In the genomic region with DNA sequence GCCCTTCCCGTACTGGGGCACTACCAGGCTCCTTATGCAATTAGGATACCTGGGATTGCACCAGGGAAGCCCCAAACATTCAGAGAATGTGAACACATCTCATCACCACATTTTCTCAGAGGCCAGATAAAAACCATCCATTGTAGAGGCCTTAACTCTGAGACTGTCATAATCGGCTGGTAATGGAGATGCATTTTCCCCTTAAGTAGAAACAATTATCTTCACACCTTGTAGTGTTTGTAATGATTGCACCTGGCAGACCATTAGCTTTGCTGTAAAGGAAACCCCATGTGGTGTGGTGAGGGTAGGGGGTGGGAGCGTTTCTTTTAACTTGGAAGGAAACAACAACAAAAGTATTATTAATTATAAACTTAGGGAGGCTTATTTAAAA, we compare ENCODE assay signal across 14 cellular contexts.
A peak's percentile ranks its signal among the peaks of the same experiment; 100 is the strongest.
DNase-seq lines count a peak whose midpoint lies in the region; ATAC-seq and TF ChIP-seq lines count a peak whose summit lies in the region.
"Had no signal": no experiment of that assay in that cellular context is flagged by ENCODE, and none has a peak within 500 bp of the region (broad histone marks: within the 10 kb centered on the region; RNA-seq: fewer than 3 reads in every experiment).

No MANE protein-coding gene starts in this region.

- H3K4me1 ChIP-seq in heart right ventricle = peaks cover 0 to 27% (median 18%) of the 10 kb centered on the region in 9 donors
- H3K4me1 ChIP-seq in right atrium auricular region = peaks cover 0 to 21% of the 10 kb centered on the region in 2 donors
- H3K4me1 ChIP-seq in PC-9 (replicated peaks; ENCODE audit: insufficient read depth) = peaks cover 26% of the 10 kb centered on the region
- H3K4me1 ChIP-seq in esophagus muscularis mucosa = peaks cover 17 to 27% (median 20%) of the 10 kb centered on the region in 4 donors
- H3K4me1 ChIP-seq: parathyroid adenoma, Peyer's patch had no signal

- H3K27me3 ChIP-seq in heart right ventricle (no peaks in the 10 kb centered on the region), right atrium auricular region (no peaks in the 10 kb centered on the region), PC-9 (ENCODE audit: insufficient read depth, low read depth) (no peaks in the 10 kb centered on the region), esophagus muscularis mucosa (no peaks in the 10 kb centered on the region)
- H3K27me3 ChIP-seq: Peyer's patch, testis had no signal

- TF ChIP-seq EP300 in esophagus muscularis mucosa (IDR thresholded peaks at IDR 0.05) = no peak

- 59 to 71% methylated on average over 3 of the region's 3 CpGs for WGBS in heart right ventricle, 2 donors
- 52% methylated on average over 3 of the region's 3 CpGs for WGBS in esophagus muscularis mucosa

- H3F3A ChIP-seq in PC-9 (ENCODE audit: insufficient read depth, low read depth) = no peaks in the 10 kb centered on the region

- TF ChIP-seq CTCF in heart right ventricle (IDR thresholded peaks at IDR 0.05) = no peak
- no peak for TF ChIP-seq CTCF in right atrium auricular region (IDR thresholded peaks at IDR 0.05)
- no peak for TF ChIP-seq CTCF in PC-9 (conservative IDR thresholded peaks at IDR 0.05)
- no peak for TF ChIP-seq CTCF in esophagus muscularis mucosa (IDR thresholded peaks at IDR 0.05)

- no peak overlapping the region for H2AFZ ChIP-seq in PC-9
- H2AFZ ChIP-seq: parathyroid adenoma had no signal

- POLR2A ChIA-PET in PC-9 (lab: Charles Lee; ENCODE audit: unreplicated experiment) = no interaction called here

- H4K20me1 ChIP-seq in PC-9 (ENCODE audit: insufficient read depth) = no peaks in the 10 kb centered on the region

- H3K36me3 ChIP-seq in heart right ventricle = no peaks in the 10 kb centered on the region
- H3K36me3 ChIP-seq in right atrium auricular region = no peaks in the 10 kb centered on the region
- no peaks in the 10 kb centered on the region for H3K36me3 ChIP-seq in PC-9 (ENCODE audit: low read depth)
- H3K36me3 ChIP-seq in esophagus muscularis mucosa = no peaks in the 10 kb centered on the region
- H3K36me3 ChIP-seq: Peyer's patch had no signal

- no peaks in the 10 kb centered on the region for H3K9me2 ChIP-seq in PC-9 (ENCODE audit: insufficient read depth)

- intact Hi-C loops in heart right ventricle (cut with DNase I) (no loop called here), PC-9 (cut with micrococcal nuclease; ENCODE audit: unreplicated experiment) (loop anchor here (10.0 kb wide), 1 partner anchor 48 kb away; no protein-coding TSS in a partner anchor), esophagus muscularis mucosa (cut with DNase I) (loop anchor here (5.0 kb wide), 1 partner anchor 96 kb away; no protein-coding TSS in a partner anchor)

- no TSS peak for BruUV-seq in PC-9 (replicated peaks; lab: Mats Ljungman, UMichigan)

- no peak for ATAC-seq in heart right ventricle

- H3K9me3 ChIP-seq in heart right ventricle (peaks cover 0 to 26% (median 16%) of the 10 kb centered on the region in 11 donors), right atrium auricular region (peaks cover 0 to 10% of the 10 kb centered on the region in 2 donors), PC-9 (ENCODE audit: insufficient read depth, low read depth) (no peaks in the 10 kb centered on the region; the same call in 1 of the 2 replicates), esophagus muscularis mucosa (peaks cover 0 to 16% (median 7%) of the 10 kb centered on the region in 4 donors)
- H3K9me3 ChIP-seq: Peyer's patch, testis had no signal

- no peak for DNase-seq in heart right ventricle
- DNase-seq in right atrium auricular region (ENCODE audit: low spot score) = no peak
- no peak for DNase-seq in PC-9
- DNase-seq in esophagus muscularis mucosa (ENCODE audit: extremely low spot score) = no peak
- no peak for DNase-seq in DMS153 (lab: John Stamatoyannopoulos, UW)
- DNase-seq in SHP77 (lab: John Stamatoyannopoulos, UW) = no peak
- DNase-seq in putamen (ENCODE audit: low spot score) = no peak
- DNase-seq in NCI-H187 (lab: John Stamatoyannopoulos, UW) = no peak
- DNase-seq: effector CD4-positive, alpha-beta T cell; mucosa of descending colon; NCI-H446; Peyer's patch; testis had no signal

- CTCF ChIA-PET in PC-9 (lab: Charles Lee) = no interaction called here

- no peaks in the 10 kb centered on the region for H3K79me2 ChIP-seq in PC-9 (ENCODE audit: low read depth)
- H3K79me2 ChIP-seq: parathyroid adenoma had no signal

- TF ChIP-seq POLR2A in esophagus muscularis mucosa (IDR thresholded peaks at IDR 0.05; ENCODE audit: low read depth) = no peak

- peak overlapping the region; percentile 29; the same call in 1 of the 2 replicates for H3K4me2 ChIP-seq in PC-9

- H3K27ac ChIP-seq in heart right ventricle = peak overlapping the region in 7 of 10 donors; percentile 35 to 81 (median 61)
- H3K27ac ChIP-seq in right atrium auricular region = peak overlapping the region in 1 of 2 donors; percentile 49
- peak overlapping the region; percentile 38; the same call in 1 of the 2 replicates for H3K27ac ChIP-seq in PC-9
- peak overlapping the region; percentile 54 to 67 (median 62) for H3K27ac ChIP-seq in esophagus muscularis mucosa (replicated peaks in 1 of 4)
- H3K27ac ChIP-seq: parathyroid adenoma, Peyer's patch had no signal

- H3K4me3 ChIP-seq in heart right ventricle (no peak overlapping the region), right atrium auricular region (no peak overlapping the region), PC-9 (no peak overlapping the region), esophagus muscularis mucosa (no peak overlapping the region)
- H3K4me3 ChIP-seq: mucosa of descending colon, Peyer's patch, testis had no signal

Comparison
In these comparisons a context has a peak if more than half of its experiments do, and no peak if none do; other contexts are left out.
1. intact Hi-C loops: an anchor here in PC-9 (10.0 kb wide) and esophagus muscularis mucosa (5.0 kb wide); none called in heart right ventricle.